20 cellular contexts compared by ENCODE assay signal in the genomic region with DNA sequence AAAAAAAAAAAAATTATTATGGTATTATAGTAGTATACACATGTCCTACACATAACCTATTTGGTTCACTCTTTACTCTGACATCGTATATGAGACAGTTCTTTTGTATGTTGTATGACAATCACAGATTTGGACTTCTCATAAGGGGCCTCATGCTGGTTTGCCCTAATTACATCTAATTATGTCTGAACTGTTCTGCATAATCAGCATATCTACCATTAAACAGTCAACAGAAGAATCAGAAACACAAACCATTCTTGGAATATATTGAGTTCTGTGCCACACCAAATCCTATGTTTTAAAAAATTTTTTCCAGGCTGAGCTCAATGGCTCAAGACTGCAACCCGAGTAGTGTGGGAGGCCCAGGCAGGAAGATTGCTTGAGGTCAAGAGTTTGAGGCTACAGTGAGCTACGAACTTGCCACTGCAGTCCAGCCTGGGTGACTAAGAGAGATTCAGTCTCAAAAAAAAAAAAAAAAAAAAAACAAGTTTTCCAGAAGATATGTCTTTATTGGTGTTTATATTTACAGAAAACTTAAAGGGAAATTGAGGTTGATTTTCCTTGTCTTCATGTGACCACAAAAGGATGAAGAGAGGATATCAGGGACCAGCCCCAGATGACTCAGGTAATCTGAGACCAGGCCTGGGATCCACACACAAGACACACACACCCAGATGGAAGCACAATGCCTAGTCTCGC. TPM values are rescaled to one million over a fixed set of nuclear protein-coding genes. Genes with fewer than 3 reads are reported as not detected.
DNase-seq lines count a peak whose midpoint lies in the region; ATAC-seq and TF ChIP-seq lines count a peak whose summit lies in the region.
"Had no signal": no experiment of that assay in that cellular context is flagged by ENCODE, and none has a peak within 500 bp of the region (broad histone marks: within the 10 kb centered on the region; RNA-seq: fewer than 3 reads in every experiment).

No MANE protein-coding gene starts in this region.

- H3K9me3 Mint-ChIP-seq in T-helper 1 cell treated with Interleukin-12 subunit alpha and Interleukin-12 subunit beta and Interleukin-4 antibody, amounts not matched to agents 30 μg/mL and 1 μg/mL, for 36 hours = peaks cover 5% of the 10 kb centered on the region
- peaks cover 0 to 3% of the 10 kb centered on the region in 2 experiments; a peak in 1 of 5 replicates for H3K9me3 Mint-ChIP-seq in H9
- H3K9me3 Mint-ChIP-seq in activated naive CD8-positive, alpha-beta T cell treated with anti-CD3 and anti-CD28 coated beads, Interleukin-2, amount 10 ng/mL, durations not matched to agents 7 days and 5 days = peaks cover 2% of the 10 kb centered on the region
- peaks cover 7% of the 10 kb centered on the region for H3K9me3 Mint-ChIP-seq in natural killer cell treated with Interleukin-12 subunit alpha and Interleukin-12 subunit beta and Interleukin-15 and Interleukin-18, amount 100 ng/mL, for 72 hours

- H3K4me1 ChIP-seq in H9 (ENCODE audit: insufficient read depth, low read length) (no peaks in the 10 kb centered on the region), SJCRH30 (peaks cover 4% of the 10 kb centered on the region; the same call in 1 of the 2 replicates), hepatocyte (ENCODE audit: insufficient read depth) (peaks cover 3% of the 10 kb centered on the region)

- TF ChIP-seq CTCF in H9 (conservative IDR thresholded peaks at IDR 0.05) = no peak
- no peak for TF ChIP-seq CTCF in hepatocyte (IDR thresholded peaks at IDR 0.05; ENCODE audit: poor library complexity)

- no peak overlapping the region for H3K56ac ChIP-seq in H9 (ENCODE audit: insufficient read length, low read depth, low read length)

- H2BK15ac ChIP-seq in H9 (ENCODE audit: low read depth, low read length) = no peak overlapping the region

- no peak overlapping the region for H3K4ac ChIP-seq in H9 (ENCODE audit: low read depth, low read length)

- H3K36me3 ChIP-seq in SJCRH30 (no peaks in the 10 kb centered on the region), hepatocyte (replicated peaks; ENCODE audit: insufficient read depth, low read depth) (no peaks in the 10 kb centered on the region)
- H3K36me3 ChIP-seq: gastroesophageal sphincter, upper lobe of left lung, WERI-Rb-1 had no signal

- H3K79me1 ChIP-seq in H9 (ENCODE audit: insufficient read depth, low read depth, low read length, poor library complexity, severe bottlenecking) = no peaks in the 10 kb centered on the region

- H3K23me2 ChIP-seq in H9 (ENCODE audit: insufficient read length, low read depth, low read length, poor library complexity, severe bottlenecking) = peaks cover 5% of the 10 kb centered on the region

- no peak overlapping the region for H4K5ac ChIP-seq in H9 (ENCODE audit: insufficient read length, low read depth, low read length)

- no peak for ATAC-seq in activated naive CD8-positive, alpha-beta T cell treated with anti-CD3 and anti-CD28 coated beads, Interleukin-2, amount 10 ng/mL, durations not matched to agents 7 days and 5 days (ENCODE audit: low read depth)
- ATAC-seq in natural killer cell treated with Interleukin-12 subunit alpha and Interleukin-12 subunit beta and Interleukin-15 and Interleukin-18, amount 100 ng/mL, for 72 hours = no peak
- ATAC-seq: gastroesophageal sphincter, Panc1, sciatic nerve had no signal

- POLR2A ChIA-PET in activated naive CD8-positive, alpha-beta T cell treated with anti-CD3 and anti-CD28 coated beads, Interleukin-2, amount 10 ng/mL, durations not matched to agents 7 days and 5 days (lab: Charles Lee) = no interaction called here

- H3K9me3 ChIP-seq in H9 (ENCODE audit: control insufficient read depth, low read depth, low read length) = no peaks in the 10 kb centered on the region
- no peaks in the 10 kb centered on the region for H3K9me3 ChIP-seq in SJCRH30 (replicated peaks)
- no peaks in the 10 kb centered on the region for H3K9me3 ChIP-seq in hepatocyte (ENCODE audit: low read depth)
- H3K9me3 ChIP-seq: gastroesophageal sphincter, upper lobe of left lung had no signal

- H3K9me2 ChIP-seq in hepatocyte (replicated peaks; ENCODE audit: insufficient read depth) = no peaks in the 10 kb centered on the region

- H3K9ac ChIP-seq in H9 (ENCODE audit: extremely low read depth, insufficient read length, low read length) = no peak overlapping the region

- DNase-seq in T-helper 1 cell (no peak), H9 (no peak), SJCRH30 (no peak), hepatocyte (ENCODE audit: low spot score) (no peak), NCI-H510A (lab: John Stamatoyannopoulos, UW) (no peak)
- DNase-seq in activated naive CD8-positive, alpha-beta T cell treated with anti-CD3 and anti-CD28 coated beads, Interleukin-2, amount 10 ng/mL, durations not matched to agents 7 days and 5 days = no peak
- no peak for DNase-seq in natural killer cell treated with Interleukin-12 subunit alpha and Interleukin-12 subunit beta and Interleukin-15 and Interleukin-18, amount 100 ng/mL, for 72 hours (ENCODE audit: low spot score)
- DNase-seq: NCI-H187 treated with DMSO at 0.1 percent for 48 hours; NCI-H748 treated with DMSO at 0.1 percent for 48 hours; nucleus accumbens; stimulated activated CD4-positive, alpha-beta T cell treated with anti-CD3 and anti-CD28 coated beads, Interleukin-4, amount 100 ng/mL, for 1 hour; upper lobe of left lung; WERI-Rb-1 had no signal

- peak overlapping the region; percentile 43 for H3K4me3 Mint-ChIP-seq in T-helper 1 cell treated with Interleukin-12 subunit alpha and Interleukin-12 subunit beta and Interleukin-4 antibody, amounts not matched to agents 30 μg/mL and 1 μg/mL, for 36 hours
- H3K4me3 Mint-ChIP-seq in H9 = peak overlapping the region in 1 of 2 experiments; percentile 6; a peak in 1 of 5 replicates
- H3K4me3 Mint-ChIP-seq in activated naive CD8-positive, alpha-beta T cell treated with anti-CD3 and anti-CD28 coated beads, Interleukin-2, amount 10 ng/mL, durations not matched to agents 7 days and 5 days = peak overlapping the region; percentile 9
- H3K4me3 Mint-ChIP-seq in natural killer cell treated with Interleukin-12 subunit alpha and Interleukin-12 subunit beta and Interleukin-15 and Interleukin-18, amount 100 ng/mL, for 72 hours = peak overlapping the region; percentile 15

- no peak overlapping the region for H3T11ph ChIP-seq in H9 (ENCODE audit: low read length)

- no peak overlapping the region for H4K8ac ChIP-seq in H9 (replicated peaks; ENCODE audit: insufficient read length, low read depth, low read length)

- H3K27me3 ChIP-seq in H9 (ENCODE audit: insufficient read depth, low read length) = no peaks in the 10 kb centered on the region
- no peaks in the 10 kb centered on the region for H3K27me3 ChIP-seq in SJCRH30
- no peaks in the 10 kb centered on the region for H3K27me3 ChIP-seq in hepatocyte
- H3K27me3 ChIP-seq: upper lobe of left lung had no signal

- no peaks in the 10 kb centered on the region for H3K79me2 ChIP-seq in H9 (ENCODE audit: insufficient read depth, low read length)
- peaks cover 3% of the 10 kb centered on the region for H3K79me2 ChIP-seq in hepatocyte

- H4K20me1 ChIP-seq in H9 (ENCODE audit: control insufficient read depth, insufficient read depth, insufficient read length) (no peaks in the 10 kb centered on the region), hepatocyte (ENCODE audit: insufficient read depth, poor library complexity, severe bottlenecking) (no peaks in the 10 kb centered on the region)

- peaks cover 22% of the 10 kb centered on the region for H3K4me1 Mint-ChIP-seq in T-helper 1 cell treated with Interleukin-12 subunit alpha and Interleukin-12 subunit beta and Interleukin-4 antibody, amounts not matched to agents 30 μg/mL and 1 μg/mL, for 36 hours (ENCODE audit: low read depth)
- H3K4me1 Mint-ChIP-seq in H9 = peaks cover 20 to 33% of the 10 kb centered on the region in 2 experiments
- peaks cover 14% of the 10 kb centered on the region for H3K4me1 Mint-ChIP-seq in activated naive CD8-positive, alpha-beta T cell treated with anti-CD3 and anti-CD28 coated beads, Interleukin-2, amount 10 ng/mL, durations not matched to agents 7 days and 5 days
- peaks cover 9 to 14% of the 10 kb centered on the region in 2 donors for H3K4me1 Mint-ChIP-seq in natural killer cell treated with Interleukin-12 subunit alpha and Interleukin-12 subunit beta and Interleukin-15 and Interleukin-18, amount 100 ng/mL, for 72 hours (ENCODE audit: low read depth in 2 of 2)

- WGBS in H9 (ENCODE audit: extremely low coverage, insufficient read length, low lambda C conversion rate) = no CpG with 5 or more reads among the region's 4 CpGs
- 93% methylated on average over 4 of the region's 4 CpGs for WGBS in hepatocyte (ENCODE audit: low lambda C conversion rate, missing lambda C conversion rate)

- H3K27ac ChIP-seq in H9 (ENCODE audit: insufficient read length, low read depth, low read length) (no peak overlapping the region), SJCRH30 (no peak overlapping the region), hepatocyte (no peak overlapping the region)
- H3K27ac ChIP-seq: 22Rv1, C4-2B, gastroesophageal sphincter, upper lobe of left lung, WERI-Rb-1 had no signal

- peaks cover 4% of the 10 kb centered on the region for H3K36me3 Mint-ChIP-seq in T-helper 1 cell treated with Interleukin-12 subunit alpha and Interleukin-12 subunit beta and Interleukin-4 antibody, amounts not matched to agents 30 μg/mL and 1 μg/mL, for 36 hours (ENCODE audit: low read depth)
- H3K36me3 Mint-ChIP-seq in H9 (ENCODE audit: insufficient read depth in 1 of 3, low read depth in 3 of 3) = peaks cover 0 to 6% (median 3%) of the 10 kb centered on the region in 3 experiments; a peak in 4 of 7 replicates
- H3K36me3 Mint-ChIP-seq in activated naive CD8-positive, alpha-beta T cell treated with anti-CD3 and anti-CD28 coated beads, Interleukin-2, amount 10 ng/mL, durations not matched to agents 7 days and 5 days = peaks cover 10% of the 10 kb centered on the region
- no peaks in the 10 kb centered on the region for H3K36me3 Mint-ChIP-seq in natural killer cell treated with Interleukin-12 subunit alpha and Interleukin-12 subunit beta and Interleukin-15 and Interleukin-18, amount 100 ng/mL, for 72 hours

- H2AFZ ChIP-seq in H9 (ENCODE audit: low read length) = peak overlapping the region; percentile 59
- H2AFZ ChIP-seq in hepatocyte = no peak overlapping the region

- no peak overlapping the region for H2AK5ac ChIP-seq in H9 (ENCODE audit: insufficient read length, low read length)

- H2BK20ac ChIP-seq in H9 (ENCODE audit: low read depth, low read length, poor library complexity, severe bottlenecking) = no peak overlapping the region

- H3K14ac ChIP-seq in H9 (ENCODE audit: insufficient read depth, low read length) = no peak overlapping the region

- no peak overlapping the region for H3K23ac ChIP-seq in H9 (ENCODE audit: insufficient read length, low read depth, low read length)

- H2BK12ac ChIP-seq in H9 (ENCODE audit: insufficient read length, low read depth, low read length) = no peak overlapping the region

- H4K91ac ChIP-seq in H9 (ENCODE audit: insufficient read length, low read depth, low read length) = no peak overlapping the region

- H2BK120ac ChIP-seq in H9 (ENCODE audit: low read depth, low read length, poor library complexity, severe bottlenecking) = no peak overlapping the region

- H3K4me3 ChIP-seq in SJCRH30 (no peak overlapping the region), hepatocyte (no peak overlapping the region)
- H3K4me3 ChIP-seq: gastroesophageal sphincter, lung, upper lobe of left lung had no signal

- H3K27ac Mint-ChIP-seq in T-helper 1 cell treated with Interleukin-12 subunit alpha and Interleukin-12 subunit beta and Interleukin-4 antibody, amounts not matched to agents 30 μg/mL and 1 μg/mL, for 36 hours = no peak overlapping the region
- no peak overlapping the region for H3K27ac Mint-ChIP-seq in H9
- H3K27ac Mint-ChIP-seq in activated naive CD8-positive, alpha-beta T cell treated with anti-CD3 and anti-CD28 coated beads, Interleukin-2, amount 10 ng/mL, durations not matched to agents 7 days and 5 days = no peak overlapping the region
- H3K27ac Mint-ChIP-seq in natural killer cell treated with Interleukin-12 subunit alpha and Interleukin-12 subunit beta and Interleukin-15 and Interleukin-18, amount 100 ng/mL, for 72 hours = peak overlapping the region in 1 of 2 donors; percentile 8

- no peak overlapping the region for H3K18ac ChIP-seq in H9 (ENCODE audit: insufficient read length, low read depth, low read length)

- H3K4me2 ChIP-seq in H9 (ENCODE audit: insufficient read depth, insufficient read length, low read length) = no peak overlapping the region
- no peak overlapping the region for H3K4me2 ChIP-seq in hepatocyte

- H3K27me3 Mint-ChIP-seq in T-helper 1 cell treated with Interleukin-12 subunit alpha and Interleukin-12 subunit beta and Interleukin-4 antibody, amounts not matched to agents 30 μg/mL and 1 μg/mL, for 36 hours (ENCODE audit: low read depth) = peaks cover 13% of the 10 kb centered on the region
- peaks cover 3% of the 10 kb centered on the region; the same call in 1 of the 2 replicates for H3K27me3 Mint-ChIP-seq in H9 (ENCODE audit: low read depth)
- H3K27me3 Mint-ChIP-seq in activated naive CD8-positive, alpha-beta T cell treated with anti-CD3 and anti-CD28 coated beads, Interleukin-2, amount 10 ng/mL, durations not matched to agents 7 days and 5 days = peaks cover 2% of the 10 kb centered on the region
- H3K27me3 Mint-ChIP-seq in natural killer cell treated with Interleukin-12 subunit alpha and Interleukin-12 subunit beta and Interleukin-15 and Interleukin-18, amount 100 ng/mL, for 72 hours = peaks cover 18 to 22% of the 10 kb centered on the region in 2 donors

- H2BK5ac ChIP-seq in H9 (ENCODE audit: insufficient read length, low read length) = no peak overlapping the region

RNA-seq across cellular contexts. Expression of gene TRIM61, which starts 22.2 kb away (rescaled TPM):
- total RNA-seq in H9 (2021) (0.52 and 0.68 TPM in 2 replicates), hepatocyte (not detected in 2 replicates)
- total RNA-seq in activated naive CD8-positive, alpha-beta T cell treated with anti-CD3 and anti-CD28 coated beads, Interleukin-2, amount 10 ng/mL, durations not matched to agents 7 days and 5 days = 1 to 10 TPM; 2.9 to 3.1 TPM
- 1 to 10 TPM; 3.6 to 4.6 TPM for total RNA-seq in natural killer cell treated with Interleukin-12 subunit alpha and Interleukin-12 subunit beta and Interleukin-15 and Interleukin-18, amount 100 ng/mL, for 72 hours
- not detected in 2 replicates for total RNA-seq in SJCRH30 (2014; rRNA removed; shearing (Covaris generic))
- polyA plus RNA-seq in hepatocyte = 0.16 TPM in 1 of 2 replicates, not detected in the other
